Comparison of ENCODE assay signal across 1 cellular context in genomic region chr9:121550569-121551512, GRCh38.
TF ChIP-seq lines count a peak whose summit lies in the region.

No MANE protein-coding gene starts in this region.

TF ChIP-seq in HEK293, 187 proteins besides CTCF, POLR2A, EP300 and RAD21 (continued from another document and continues in another):
- TF ChIP-seq PRDM4 (tag by site-specific recombination; IDR thresholded peaks at IDR 0.05) (0 out of 2 replicates have a peak, but pooled peaks have one; percentile 20), ZNF202 (tag by site-specific recombination; IDR thresholded peaks at IDR 0.05; ENCODE audit: borderline replicate concordance) (no peak), ZNF354C (tag by site-specific recombination; IDR thresholded peaks at IDR 0.05; ENCODE audit: borderline replicate concordance, low read depth) (no peak), ZNF629 (tag by site-specific recombination; IDR thresholded peaks at IDR 0.05) (0 out of 2 replicates have a peak, but pooled peaks have one; percentile 43), ZEB2 (tag by site-specific recombination; IDR thresholded peaks at IDR 0.05) (0 out of 2 replicates have a peak, but pooled peaks have one; percentile 28), ZNF488 (tag by site-specific recombination; IDR thresholded peaks at IDR 0.05) (no peak), PATZ1 (tag by site-specific recombination; IDR thresholded peaks at IDR 0.05) (peak; percentile 89), KLF9 (tag by site-specific recombination; IDR thresholded peaks at IDR 0.05; ENCODE audit: low read depth) (0 out of 2 replicates have a peak, but pooled peaks have one; percentile 25), ZNF37A (tag by site-specific recombination; IDR thresholded peaks at IDR 0.05) (no peak), ZNF664 (tag by site-specific recombination; IDR thresholded peaks at IDR 0.05) (peak; percentile 54; the same call in 1 of the 2 replicates), ZNF248 (tag by site-specific recombination; IDR thresholded peaks at IDR 0.05) (no peak), ZNF792 (tag by site-specific recombination; IDR thresholded peaks at IDR 0.05) (no peak), ZNF518A (tag by site-specific recombination; conservative IDR thresholded peaks at IDR 0.05; ENCODE audit: low read depth) (no peak), ZFHX2 (tag by site-specific recombination; conservative IDR thresholded peaks at IDR 0.05) (peak; percentile 70), ZBTB48 (tag by site-specific recombination; IDR thresholded peaks at IDR 0.05) (peak; percentile 56), ZNF26 (tag by site-specific recombination; IDR thresholded peaks at IDR 0.05) (no peak), SP2 (tag by site-specific recombination; IDR thresholded peaks at IDR 0.05) (peak; percentile 34), ZNF16 (tag by site-specific recombination; IDR thresholded peaks at IDR 0.05; ENCODE audit: low read depth) (peak; percentile 88), ZNF654 (tag by site-specific recombination; IDR thresholded peaks at IDR 0.05; ENCODE audit: low read depth) (peak; percentile 65), ZNF623 (tag by site-specific recombination; IDR thresholded peaks at IDR 0.05) (no peak), ZNF335 (tag by site-specific recombination; conservative IDR thresholded peaks at IDR 0.05) (peak; percentile 99), WT1 (tag by site-specific recombination; IDR thresholded peaks at IDR 0.05) (no peak), GLIS2 (tag by site-specific recombination; IDR thresholded peaks at IDR 0.05) (peak; percentile 86), ZNF501 (tag by site-specific recombination; IDR thresholded peaks at IDR 0.05) (peak; percentile 55; the same call in 1 of the 2 replicates), ZNF791 (tag by site-specific recombination; IDR thresholded peaks at IDR 0.05) (no peak), TCF7L2 (IDR thresholded peaks at IDR 0.05; ENCODE audit: borderline replicate concordance, low read depth, low read length) (no peak), ZNF660 (tag by site-specific recombination; IDR thresholded peaks at IDR 0.05) (peak; percentile 52; the same call in 1 of the 2 replicates), ZNF701 (tag by site-specific recombination; IDR thresholded peaks at IDR 0.05) (no peak), PRDM1 (tag by site-specific recombination; IDR thresholded peaks at IDR 0.05) (peak; percentile 62), SCRT2 (tag by site-specific recombination; IDR thresholded peaks at IDR 0.05) (peak; percentile 67; the same call in 1 of the 2 replicates), GLIS1 (tag by site-specific recombination; IDR thresholded peaks at IDR 0.05) (peak; percentile 95), ZNF24 (tag by site-specific recombination; IDR thresholded peaks at IDR 0.05) (no peak), ZNF398 (tag by site-specific recombination; IDR thresholded peaks at IDR 0.05) (no peak), ZNF341 (tag by site-specific recombination; IDR thresholded peaks at IDR 0.05; ENCODE audit: low read depth) (peak; percentile 48), PRDM10 (tag by site-specific recombination; IDR thresholded peaks at IDR 0.05) (peak; percentile 88), HIC1 (tag by site-specific recombination; IDR thresholded peaks at IDR 0.05) (peak; percentile 79), ZNF423 (tag by site-specific recombination; IDR thresholded peaks at IDR 0.05) (peak; percentile 67), REPIN1 (tag by site-specific recombination; IDR thresholded peaks at IDR 0.05; ENCODE audit: low read depth) (0 out of 2 replicates have a peak, but pooled peaks have one; percentile 4), ZNF184 (tag by site-specific recombination; IDR thresholded peaks at IDR 0.05) (no peak), ZNF561 (tag by site-specific recombination; IDR thresholded peaks at IDR 0.05; ENCODE audit: borderline replicate concordance) (0 out of 2 replicates have a peak, but pooled peaks have one; percentile 37), ZNF776 (tag by site-specific recombination; IDR thresholded peaks at IDR 0.05; ENCODE audit: borderline replicate concordance) (no peak), ZNF837 (tag by site-specific recombination; IDR thresholded peaks at IDR 0.05) (no peak), ZNF324 (tag by site-specific recombination; IDR thresholded peaks at IDR 0.05) (no peak)
